In genomic region chr9:86794356-86795046, GRCh38 we compare ENCODE assay signal across 13 cellular contexts.
DNase-seq lines count a peak whose midpoint lies in the region; ATAC-seq and TF ChIP-seq lines count a peak whose summit lies in the region.
"Had no signal": no experiment of that assay in that cellular context is flagged by ENCODE, and none has a peak within 500 bp of the region (broad histone marks: within the 10 kb centered on the region; RNA-seq: fewer than 3 reads in every experiment).

No MANE protein-coding gene starts in this region.

- H3K4me3 ChIP-seq in astrocyte of the spinal cord (ENCODE audit: low read depth, low read length) = no peak overlapping the region
- peak overlapping the region; percentile 32 for H3K4me3 ChIP-seq in left ventricle myocardium inferior

- DNase-seq in EL (peak; percentile 40), astrocyte of the spinal cord (ENCODE audit: low read depth, low spot score) (peak; percentile 85), left ventricle myocardium inferior (no peak), sciatic nerve (ENCODE audit: low spot score) (no peak), D341Med (ENCODE audit: low spot score) (no peak), kidney glomerular epithelial cell (lab: John Stamatoyannopoulos, UW) (no peak), CD1c-positive myeloid dendritic cell (ENCODE audit: extremely low spot score) (no peak), erythroblast (lab: John Stamatoyannopoulos, UW) (no peak)
- DNase-seq: activated B cell treated with CpG ODN at 0.5 μM for 24 hours; central memory CD4-positive, alpha-beta T cell; NCI-H446 treated with DMSO at 0.1 percent for 48 hours; stimulated activated CD4-positive, alpha-beta T cell treated with anti-CD3 and anti-CD28 coated beads, Interleukin-15, amount 100 ng/mL, for 24 hours had no signal

- ATAC-seq in sciatic nerve = peak; percentile 71
- ATAC-seq: stimulated activated memory B cell treated with anti-CD40 and anti-IgM and Interleukin-4, amounts not matched to agents 10 μg/mL and 1 μg/mL and 100 μg/mL, for 72 hours had no signal

- intact Hi-C loops in left ventricle myocardium inferior (cut with micrococcal nuclease) (no loop called here), sciatic nerve (cut with DNase I) (no loop called here)

- no peaks in the 10 kb centered on the region for H3K4me1 ChIP-seq in left ventricle myocardium inferior

- H3K27ac ChIP-seq in left ventricle myocardium inferior (replicated peaks) = peak overlapping the region; percentile 79

- TF ChIP-seq CTCF in astrocyte of the spinal cord (IDR thresholded peaks at IDR 0.05; ENCODE audit: low read depth, low read length) (no peak), left ventricle myocardium inferior (IDR thresholded peaks at IDR 0.05; ENCODE audit: borderline replicate concordance) (no peak)

- no peak for TF ChIP-seq POLR2A in erythroblast (IDR thresholded peaks at IDR 0.05; ENCODE audit: low read length)

- in situ Hi-C loops in astrocyte of the spinal cord (cut with HindIII; ENCODE audit: low sequenced_read_pairs) = no loop called here

- H3K36me3 ChIP-seq in left ventricle myocardium inferior = no peaks in the 10 kb centered on the region

- peaks cover 23% of the 10 kb centered on the region for H3K27me3 ChIP-seq in left ventricle myocardium inferior (ENCODE audit: low read depth)

- H3K9me3 ChIP-seq in left ventricle myocardium inferior (replicated peaks) = no peaks in the 10 kb centered on the region

Comparison
In these comparisons a context has a peak if more than half of its experiments do, and no peak if none do; other contexts are left out.
1. DNase-seq: peak in EL (single experiment) and astrocyte of the spinal cord (single experiment); none in left ventricle myocardium inferior (single experiment), sciatic nerve (single experiment), D341Med (single experiment), kidney glomerular epithelial cell (single experiment), CD1c-positive myeloid dendritic cell (single experiment) and erythroblast (0 of 2).